Comparison of ENCODE assay signal across 15 cellular contexts in the genomic region with DNA sequence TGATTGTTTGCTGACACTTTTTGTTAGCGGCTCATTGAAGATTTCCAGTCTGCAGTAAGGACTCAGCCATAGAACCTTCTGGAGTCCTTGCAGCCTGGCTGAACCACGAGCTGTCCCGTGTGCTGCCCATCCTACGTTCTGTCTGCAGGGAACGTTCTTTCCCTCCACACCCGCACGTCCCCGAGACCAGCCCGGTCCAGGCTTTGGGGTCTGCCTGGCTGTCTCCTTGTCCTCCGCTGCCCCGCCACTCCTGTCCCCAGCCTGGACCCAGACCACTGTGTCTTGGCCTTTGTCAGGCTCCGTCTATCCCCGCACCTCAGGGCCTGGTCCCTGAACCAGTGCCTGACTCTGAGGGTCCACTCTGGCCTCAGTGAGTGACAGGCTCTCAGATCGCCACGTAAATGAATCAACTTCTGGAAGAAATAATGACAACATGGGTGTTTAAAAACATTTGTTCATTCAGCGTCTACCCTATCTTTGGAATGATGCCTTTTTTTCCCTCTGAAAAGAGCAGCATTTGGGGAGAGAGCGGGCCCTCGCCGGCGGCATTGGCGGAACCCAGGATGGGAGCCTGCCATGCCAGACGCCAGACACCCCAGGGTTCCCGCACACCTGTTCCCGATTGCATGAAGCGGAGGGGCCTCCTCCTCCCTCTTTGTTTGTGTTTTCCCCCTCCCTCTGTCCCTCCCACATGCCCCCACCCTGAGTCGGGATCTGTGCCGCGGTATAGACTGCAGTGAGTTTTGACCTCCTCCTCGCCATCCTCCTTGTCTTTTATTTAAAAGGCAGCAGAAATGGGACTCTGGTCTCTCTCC.
"Had no signal": no experiment of that assay in that cellular context is flagged by ENCODE, and none has a peak within 500 bp of the region (broad histone marks: within the 10 kb centered on the region; RNA-seq: fewer than 3 reads in every experiment).

No MANE protein-coding gene starts in this region.

- H3K36me3 Mint-ChIP-seq: activated naive CD4-positive, alpha-beta T cell treated with anti-CD3 and anti-CD28 coated beads, Interleukin-2, amount 50 U/mL, for 24 hours; naive thymus-derived CD8-positive, alpha-beta T cell had no signal

- H3K4me3 Mint-ChIP-seq: activated naive CD4-positive, alpha-beta T cell treated with anti-CD3 and anti-CD28 coated beads, Interleukin-2, amount 50 U/mL, for 24 hours; dendritic cell treated with granulocyte-macrophage colony-stimulating factor and Interleukin-4, amounts not matched to agents 40 ng/mL and 50 ng/mL, for 4 days; effector memory CD8-positive, alpha-beta T cell; naive thymus-derived CD8-positive, alpha-beta T cell had no signal

- H3K9me3 Mint-ChIP-seq: activated naive CD4-positive, alpha-beta T cell treated with anti-CD3 and anti-CD28 coated beads, Interleukin-2, amount 50 U/mL, for 24 hours; activated T-helper 2 cell treated with anti-CD3 and anti-CD28 coated beads, Interferon-gamma antibody, Interleukin-2, Interleukin-4, amounts not matched to agents 10 μg/mL and 5 μg/mL and 100 μg/mL, durations not matched to agents 14 hours and 24 hours and 36 hours; dendritic cell treated with granulocyte-macrophage colony-stimulating factor and Interleukin-4, amounts not matched to agents 40 ng/mL and 50 ng/mL, for 4 days; effector memory CD8-positive, alpha-beta T cell had no signal

- DNase-seq: activated CD4-positive, alpha-beta T cell treated with anti-CD3 and anti-CD28 coated beads, Interleukin-2, amount 50 U/mL, for 1 hour; amniotic stem cell; body of pancreas; effector memory CD8-positive, alpha-beta T cell; left lung; mucosa of descending colon; psoas muscle; sigmoid colon; stimulated activated CD4-positive, alpha-beta T cell treated with anti-CD3 and anti-CD28 coated beads, Interleukin-12 subunit alpha, Interleukin-12 subunit beta, amount 100 ng/mL, for 4 hours; stimulated activated naive CD4-positive, alpha-beta T cell had no signal

- ATAC-seq: body of pancreas; effector memory CD8-positive, alpha-beta T cell; gastroesophageal sphincter; naive thymus-derived CD8-positive, alpha-beta T cell; psoas muscle had no signal

- H3K27ac Mint-ChIP-seq: activated naive CD4-positive, alpha-beta T cell treated with anti-CD3 and anti-CD28 coated beads, Interleukin-2, amount 50 U/mL, for 24 hours; activated T-helper 2 cell treated with anti-CD3 and anti-CD28 coated beads, Interferon-gamma antibody, Interleukin-2, Interleukin-4, amounts not matched to agents 10 μg/mL and 5 μg/mL and 100 μg/mL, durations not matched to agents 14 hours and 24 hours and 36 hours; dendritic cell treated with granulocyte-macrophage colony-stimulating factor and Interleukin-4, amounts not matched to agents 40 ng/mL and 50 ng/mL, for 4 days; effector memory CD8-positive, alpha-beta T cell; naive thymus-derived CD8-positive, alpha-beta T cell had no signal

- H3K4me1 Mint-ChIP-seq: activated naive CD4-positive, alpha-beta T cell treated with anti-CD3 and anti-CD28 coated beads, Interleukin-2, amount 50 U/mL, for 24 hours had no signal
